34 cellular contexts compared by ENCODE assay signal in genomic region chr1:109814223-109814622, GRCh38. TPM values are rescaled to one million over a fixed set of nuclear protein-coding genes. Genes with fewer than 3 reads are reported as not detected.
DNase-seq lines count a peak whose midpoint lies in the region; ATAC-seq and TF ChIP-seq lines count a peak whose summit lies in the region.
"Had no signal": no experiment of that assay in that cellular context is flagged by ENCODE, and none has a peak within 500 bp of the region (broad histone marks: within the 10 kb centered on the region; RNA-seq: fewer than 3 reads in every experiment).

No MANE protein-coding gene starts in this region.

- peaks cover 22% of the 10 kb centered on the region for H3K4me1 Mint-ChIP-seq in activated T-helper 1 cell treated with anti-CD3 and anti-CD28 coated beads, Interleukin-12 subunit alpha, Interleukin-12 subunit beta, Interleukin-2, Interleukin-4 antibody, amounts not matched to agents 30 ng/mL and 10 ng/mL and 1 ng/mL, durations not matched to agents 14 hours and 24 hours and 36 hours (ENCODE audit: low read depth)
- H3K4me1 Mint-ChIP-seq in Caco-2 (ENCODE audit: low read depth, unreplicated experiment) (no peaks in the 10 kb centered on the region), T-cell (peaks cover 5 to 17% (median 5%) of the 10 kb centered on the region in 3 donors)
- peaks cover 6% of the 10 kb centered on the region for H3K4me1 Mint-ChIP-seq in activated CD4-positive, alpha-beta memory T cell treated with anti-CD3 and anti-CD28 coated beads for 36 hours (ENCODE audit: low read depth)
- H3K4me1 Mint-ChIP-seq: activated CD4-positive, alpha-beta T cell treated with anti-CD3 and anti-CD28 coated beads for 36 hours had no signal

- no peaks in the 10 kb centered on the region; a peak in 1 of 22 replicates for H3K27me3 ChIP-seq in BLaER1 treated with 17β-estradiol and CSF1 and Interleukin-3, amounts not matched to agents 10 nM and 100 nM
- H3K27me3 ChIP-seq in layer of hippocampus (ENCODE audit: control insufficient read depth, insufficient read depth, low read length) (no peaks in the 10 kb centered on the region), Caco-2 (replicated peaks; ENCODE audit: control insufficient read depth, insufficient read depth, low read length) (no peaks in the 10 kb centered on the region)
- H3K27me3 ChIP-seq: body of pancreas, right atrium auricular region, SJSA1 had no signal

- TF ChIP-seq CTCF in Caco-2 (IDR thresholded peaks at IDR 0.05; ENCODE audit: insufficient read depth in 1 of 2, low read depth in 1 of 2, low read length in 1 of 2, severe bottlenecking in 1 of 2, unreplicated experiment in 1 of 2): no peak

- peaks cover 7% of the 10 kb centered on the region for H3K36me3 Mint-ChIP-seq in activated T-helper 1 cell treated with anti-CD3 and anti-CD28 coated beads, Interleukin-12 subunit alpha, Interleukin-12 subunit beta, Interleukin-2, Interleukin-4 antibody, amounts not matched to agents 30 ng/mL and 10 ng/mL and 1 ng/mL, durations not matched to agents 14 hours and 24 hours and 36 hours (ENCODE audit: low read depth)
- no peaks in the 10 kb centered on the region for H3K36me3 Mint-ChIP-seq in Caco-2 (ENCODE audit: insufficient read depth, unreplicated experiment)
- no peaks in the 10 kb centered on the region for H3K36me3 Mint-ChIP-seq in T-cell
- H3K36me3 Mint-ChIP-seq in activated CD4-positive, alpha-beta memory T cell treated with anti-CD3 and anti-CD28 coated beads for 36 hours: peaks cover 4% of the 10 kb centered on the region
- H3K36me3 Mint-ChIP-seq: type B pancreatic cell had no signal

- H3K27me3 Mint-ChIP-seq in activated T-helper 1 cell treated with anti-CD3 and anti-CD28 coated beads, Interleukin-12 subunit alpha, Interleukin-12 subunit beta, Interleukin-2, Interleukin-4 antibody, amounts not matched to agents 30 ng/mL and 10 ng/mL and 1 ng/mL, durations not matched to agents 14 hours and 24 hours and 36 hours (ENCODE audit: insufficient read depth): peaks cover 11% of the 10 kb centered on the region
- H3K27me3 Mint-ChIP-seq in Caco-2 (ENCODE audit: insufficient read depth, unreplicated experiment) (no peaks in the 10 kb centered on the region), T-cell (no peaks in the 10 kb centered on the region)
- no peaks in the 10 kb centered on the region for H3K27me3 Mint-ChIP-seq in activated CD4-positive, alpha-beta memory T cell treated with anti-CD3 and anti-CD28 coated beads for 36 hours
- H3K27me3 Mint-ChIP-seq: activated CD4-positive, alpha-beta T cell treated with anti-CD3 and anti-CD28 coated beads for 36 hours; activated naive CD8-positive, alpha-beta T cell treated with anti-CD3 and anti-CD28 coated beads, Interleukin-2, amount 50 U/mL, for 24 hours; IgD-negative memory B cell; type B pancreatic cell had no signal

- peak overlapping the region; percentile 76 to 93 (median 87) for H3K4me2 ChIP-seq in BLaER1 treated with 17β-estradiol and CSF1 and Interleukin-3, amounts not matched to agents 10 nM and 100 nM
- H3K4me2 ChIP-seq: smooth muscle cell had no signal

- intact Hi-C loops in activated T-helper 1 cell treated with anti-CD3 and anti-CD28 coated beads, Interleukin-12 subunit alpha, Interleukin-12 subunit beta, Interleukin-2, Interleukin-4 antibody, amounts not matched to agents 30 ng/mL and 10 ng/mL and 1 ng/mL, durations not matched to agents 14 hours and 24 hours and 36 hours (cut with micrococcal nuclease): no loop called here
- intact Hi-C loops in Caco-2 (cut with micrococcal nuclease; ENCODE audit: unreplicated experiment): no loop called here
- intact Hi-C loops in activated CD4-positive, alpha-beta memory T cell treated with anti-CD3 and anti-CD28 coated beads for 36 hours (cut with micrococcal nuclease): no loop called here

- no peak for ATAC-seq in HG02884 (IDR thresholded peaks at IDR 0.05; ENCODE audit: unreplicated experiment)
- ATAC-seq in T-cell (replicated peaks in 1 of 4): no peak
- ATAC-seq: activated CD4-positive, alpha-beta T cell treated with anti-CD3 and anti-CD28 coated beads for 36 hours; activated naive CD8-positive, alpha-beta T cell treated with anti-CD3 and anti-CD28 coated beads, Interleukin-2, amount 50 U/mL, for 24 hours; activated T-cell treated with anti-CD3 and anti-CD28 coated beads, Interleukin-2, amount 50 U/mL, for 4 hours; body of pancreas; T-helper 17 cell had no signal

- H3K4me1 ChIP-seq in BLaER1 treated with 17β-estradiol and CSF1 and Interleukin-3, amounts not matched to agents 10 nM and 100 nM: peaks cover 77 to 92% (median 85%) of the 10 kb centered on the region in 10 experiments
- no peaks in the 10 kb centered on the region for H3K4me1 ChIP-seq in Caco-2
- H3K4me1 ChIP-seq: body of pancreas had no signal

- peak overlapping the region in 10 of 11 experiments; percentile 90 to 100 (median 98); a peak in 20 of 22 replicates for H3K27ac ChIP-seq in BLaER1 treated with 17β-estradiol and CSF1 and Interleukin-3, amounts not matched to agents 10 nM and 100 nM
- H3K27ac ChIP-seq in layer of hippocampus (ENCODE audit: low read depth, low read length): peak overlapping the region; percentile 79
- H3K27ac ChIP-seq: body of pancreas, parathyroid adenoma, right atrium auricular region, SJSA1 had no signal

- no peak overlapping the region for H3K4me3 Mint-ChIP-seq in activated T-helper 1 cell treated with anti-CD3 and anti-CD28 coated beads, Interleukin-12 subunit alpha, Interleukin-12 subunit beta, Interleukin-2, Interleukin-4 antibody, amounts not matched to agents 30 ng/mL and 10 ng/mL and 1 ng/mL, durations not matched to agents 14 hours and 24 hours and 36 hours
- H3K4me3 Mint-ChIP-seq in Caco-2 (ENCODE audit: unreplicated experiment): no peak overlapping the region
- H3K4me3 Mint-ChIP-seq in T-cell: no peak overlapping the region
- H3K4me3 Mint-ChIP-seq in activated CD4-positive, alpha-beta memory T cell treated with anti-CD3 and anti-CD28 coated beads for 36 hours: no peak overlapping the region
- H3K4me3 Mint-ChIP-seq: activated CD4-positive, alpha-beta T cell treated with anti-CD3 and anti-CD28 coated beads for 36 hours; activated naive CD8-positive, alpha-beta T cell treated with anti-CD3 and anti-CD28 coated beads, Interleukin-2, amount 50 U/mL, for 24 hours; activated T-cell treated with anti-CD3 and anti-CD28 coated beads, Interleukin-2, amount 50 U/mL, for 4 hours; nephron; T-helper 17 cell; type B pancreatic cell had no signal

- POLR2A ChIA-PET in Caco-2 (lab: Charles Lee): no interaction called here
- POLR2A ChIA-PET in T-cell (lab: Charles Lee): no interaction called here
- POLR2A ChIA-PET in activated CD4-positive, alpha-beta memory T cell treated with anti-CD3 and anti-CD28 coated beads for 36 hours (lab: Charles Lee): no interaction called here

- H3K4me3 ChIP-seq in BLaER1 treated with 17β-estradiol and CSF1 and Interleukin-3, amounts not matched to agents 10 nM and 100 nM: no peak overlapping the region
- H3K4me3 ChIP-seq in Caco-2 (ENCODE audit: low read depth, low read length): no peak overlapping the region
- H3K4me3 ChIP-seq: body of pancreas, lung, right atrium auricular region, SJSA1, smooth muscle cell had no signal

- no peaks in the 10 kb centered on the region for H3K36me3 ChIP-seq in BLaER1 treated with 17β-estradiol and CSF1 and Interleukin-3, amounts not matched to agents 10 nM and 100 nM
- H3K36me3 ChIP-seq in Caco-2 (ENCODE audit: control insufficient read depth, insufficient read depth, low read length): no peaks in the 10 kb centered on the region
- H3K36me3 ChIP-seq: right atrium auricular region, SJSA1 had no signal

- peak overlapping the region; percentile 44 for H3K27ac Mint-ChIP-seq in activated T-helper 1 cell treated with anti-CD3 and anti-CD28 coated beads, Interleukin-12 subunit alpha, Interleukin-12 subunit beta, Interleukin-2, Interleukin-4 antibody, amounts not matched to agents 30 ng/mL and 10 ng/mL and 1 ng/mL, durations not matched to agents 14 hours and 24 hours and 36 hours
- no peak overlapping the region for H3K27ac Mint-ChIP-seq in Caco-2 (ENCODE audit: unreplicated experiment)
- peak overlapping the region in 1 of 2 donors; percentile 14 for H3K27ac Mint-ChIP-seq in T-cell
- H3K27ac Mint-ChIP-seq in activated CD4-positive, alpha-beta memory T cell treated with anti-CD3 and anti-CD28 coated beads for 36 hours: no peak overlapping the region
- H3K27ac Mint-ChIP-seq: activated CD4-positive, alpha-beta T cell treated with anti-CD3 and anti-CD28 coated beads for 36 hours; activated naive CD8-positive, alpha-beta T cell treated with anti-CD3 and anti-CD28 coated beads, Interleukin-2, amount 50 U/mL, for 24 hours; T-helper 17 cell; type B pancreatic cell had no signal

- BruUV-seq in Caco-2 (replicated peaks; lab: Mats Ljungman, UMichigan): no TSS peak

- H3K9me3 Mint-ChIP-seq in activated T-helper 1 cell treated with anti-CD3 and anti-CD28 coated beads, Interleukin-12 subunit alpha, Interleukin-12 subunit beta, Interleukin-2, Interleukin-4 antibody, amounts not matched to agents 30 ng/mL and 10 ng/mL and 1 ng/mL, durations not matched to agents 14 hours and 24 hours and 36 hours: peaks cover 8% of the 10 kb centered on the region
- H3K9me3 Mint-ChIP-seq in Caco-2 (ENCODE audit: unreplicated experiment): no peaks in the 10 kb centered on the region
- peaks cover 0 to 7% (median 4%) of the 10 kb centered on the region in 3 donors for H3K9me3 Mint-ChIP-seq in T-cell
- H3K9me3 Mint-ChIP-seq in activated CD4-positive, alpha-beta memory T cell treated with anti-CD3 and anti-CD28 coated beads for 36 hours: peaks cover 9% of the 10 kb centered on the region
- H3K9me3 Mint-ChIP-seq: activated T-cell treated with anti-CD3 and anti-CD28 coated beads, Interleukin-2, amount 50 U/mL, for 4 hours; IgD-negative memory B cell had no signal

- H3K9me3 ChIP-seq in BLaER1 treated with 17β-estradiol and CSF1 and Interleukin-3, amounts not matched to agents 10 nM and 100 nM (replicated peaks in 1 of 11): peaks cover 0 to 8% (median 0%) of the 10 kb centered on the region in 11 experiments; a peak in 6 of 22 replicates
- H3K9me3 ChIP-seq in Caco-2: no peaks in the 10 kb centered on the region

- peak overlapping the region in 9 of 11 experiments; percentile 83 to 94 (median 88); a peak in 19 of 22 replicates for H3K9ac ChIP-seq in BLaER1 treated with 17β-estradiol and CSF1 and Interleukin-3, amounts not matched to agents 10 nM and 100 nM
- H3K9ac ChIP-seq: parathyroid adenoma had no signal

- peak; percentile 84 for DNase-seq in NCI-H1694 (lab: John Stamatoyannopoulos, UW)
- DNase-seq in activated T-helper 1 cell treated with anti-CD3 and anti-CD28 coated beads, Interleukin-12 subunit alpha, Interleukin-12 subunit beta, Interleukin-2, Interleukin-4 antibody, amounts not matched to agents 30 ng/mL and 10 ng/mL and 1 ng/mL, durations not matched to agents 14 hours and 24 hours and 36 hours (ENCODE audit: low spot score): no peak
- DNase-seq in Caco-2: no peak
- no peak for DNase-seq in T-cell
- DNase-seq in activated CD4-positive, alpha-beta memory T cell treated with anti-CD3 and anti-CD28 coated beads for 36 hours: no peak
- DNase-seq: activated CD4-positive, alpha-beta T cell treated with anti-CD3 and anti-CD28 coated beads for 36 hours; activated naive CD8-positive, alpha-beta T cell treated with anti-CD3 and anti-CD28 coated beads, Interleukin-2, amount 50 U/mL, for 24 hours; activated T-cell treated with anti-CD3 and anti-CD28 coated beads, Interleukin-2, amount 50 U/mL, for 4 hours; body of pancreas; Calu3; cerebellar nuclear complex; EL; kidney; NCI-H1092 treated with DMSO at 0.1 percent for 48 hours; NCI-H1930; NCI-H69; stimulated activated CD4-positive, alpha-beta T cell treated with anti-CD3 and anti-CD28 coated beads, Interleukin-1b, Interleukin-23, amount 100 ng/mL, for 48 hours; T-helper 17 cell had no signal

- CTCF ChIA-PET in Caco-2 (lab: Charles Lee) (interaction anchor here (0.6 kb wide), 1 partner anchor 213 kb away, joined by 3 read pairs; no protein-coding TSS in a partner anchor), T-cell (lab: Charles Lee) (interaction anchor here in 1 of 2 donors (0.8 kb wide), 1 partner anchor 22 kb away, joined by 3 read pairs; no protein-coding TSS in a partner anchor)
- CTCF ChIA-PET in activated CD4-positive, alpha-beta memory T cell treated with anti-CD3 and anti-CD28 coated beads for 36 hours (lab: Charles Lee): interaction anchor here (1.4 to 2.6 kb wide), 2 partner anchors 38 to 170 kb away, joined by 4 to 10 read pairs; partner anchors contain the start of gene AHCYL1

- no peaks in the 10 kb centered on the region for H4K20me1 ChIP-seq in BLaER1 treated with 17β-estradiol and CSF1 and Interleukin-3, amounts not matched to agents 10 nM and 100 nM

RNA-seq across cellular contexts. Expression of gene EPS8L3, which starts 50.5 kb away (rescaled TPM):
- not detected in 2 replicates for total RNA-seq in activated T-helper 1 cell treated with anti-CD3 and anti-CD28 coated beads, Interleukin-12 subunit alpha, Interleukin-12 subunit beta, Interleukin-2, Interleukin-4 antibody, amounts not matched to agents 30 ng/mL and 10 ng/mL and 1 ng/mL, durations not matched to agents 14 hours and 24 hours and 36 hours
- total RNA-seq in Caco-2 (2022) (15.3 and 18.5 TPM in 2 replicates), T-cell (under 1 TPM in 2 of 5 donors, not detected in 3; 0.47 to 0.49 TPM)
- not detected for total RNA-seq in activated CD4-positive, alpha-beta memory T cell treated with anti-CD3 and anti-CD28 coated beads for 36 hours
- total RNA-seq: A673; activated CD4-positive, alpha-beta T cell treated with anti-CD3 and anti-CD28 coated beads for 36 hours; activated CD8-positive, alpha-beta memory T cell treated with anti-CD3 and anti-CD28 coated beads for 36 hours; activated T-cell treated with anti-CD3 and anti-CD28 coated beads, Interleukin-2, amount 50 U/mL, for 4 hours; H4; M059J; RPMI7951; SJSA1; smooth muscle cell; T-helper 17 cell had no signal

Comparison
In these comparisons a context has a peak if more than half of its experiments do, and no peak if none do; other contexts are left out.
1. RNA of gene EPS8L3, which starts 50.5 kb away (total RNA-seq): 15.3 to 18.5 TPM in Caco-2; 0.47 to 0.49 TPM in T-cell, not detected in activated T-helper 1 cell treated with anti-CD3 and anti-CD28 coated beads, Interleukin-12 subunit alpha, Interleukin-12 subunit beta, Interleukin-2, Interleukin-4 antibody, amounts not matched to agents 30 ng/mL and 10 ng/mL and 1 ng/mL, durations not matched to agents 14 hours and 24 hours and 36 hours and not detected in activated CD4-positive, alpha-beta memory T cell treated with anti-CD3 and anti-CD28 coated beads for 36 hours; every median in the first group is over 10 times any median in the second.